Comparison of ENCODE assay signal across 24 cellular contexts in genomic region chr20:48503166-48503815, GRCh38.
DNase-seq lines count a peak whose midpoint lies in the region; ATAC-seq, FAIRE-seq and TF ChIP-seq lines count a peak whose summit lies in the region.
"Had no signal": no experiment of that assay in that cellular context is flagged by ENCODE, and none has a peak within 500 bp of the region (broad histone marks: within the 10 kb centered on the region; RNA-seq: fewer than 3 reads in every experiment).

No MANE protein-coding gene starts in this region.

- POLR2A ChIA-PET in A549 (lab: Yijun Ruan, JAX), result no interaction called here

- no peaks in the 10 kb centered on the region for H4K20me1 ChIP-seq in osteoblast (ENCODE audit: insufficient read depth, low read length)
- H4K20me1 ChIP-seq: BLaER1 had no signal

- no peaks in the 10 kb centered on the region for H3K27me3 ChIP-seq in osteoblast (ENCODE audit: insufficient read depth, low read length)
- no peaks in the 10 kb centered on the region for H3K27me3 ChIP-seq in breast epithelium
- H3K27me3 ChIP-seq: BLaER1 had no signal

- no peak overlapping the region for H2AFZ ChIP-seq in osteoblast (ENCODE audit: low read length)

- CTCF ChIA-PET in A549 (lab: Yijun Ruan, JAX), result interaction anchor here (3.9 kb wide), 1 partner anchor 118 kb away, joined by 13 read pairs; no protein-coding TSS in a partner anchor

- no peak for TF ChIP-seq POLR2A in A549 (IDR thresholded peaks at IDR 0.05; ENCODE audit: low read length)
- no peak for TF ChIP-seq POLR2A in breast epithelium (IDR thresholded peaks at IDR 0.05)

- no peak for TF ChIP-seq EP300 in A549 (IDR thresholded peaks at IDR 0.05)

- DNase-seq in A549 (ENCODE audit: low read depth in 1 of 2, low spot score in 1 of 2) (no peak), coronary artery (ENCODE audit: low spot score) (peak; percentile 63), osteoblast (ENCODE audit: insufficient read length, low spot score, missing footprints) (peak; percentile 75), breast epithelium (ENCODE audit: low spot score in 2 of 2) (no peak)
- no peak for DNase-seq in activated CD4-positive, alpha-beta T cell treated with anti-CD3 and anti-CD28 coated beads, Interleukin-2, amount 50 U/mL, for 4 hours
- DNase-seq: ACHN; BE2C; C1 segment of cervical spinal cord; CD4-positive, alpha-beta memory T cell; CD4-positive, CD25-positive, alpha-beta regulatory T cell; CD8-positive, alpha-beta memory T cell; COR-L47; DMS 273 treated with DMSO at 0.1 percent for 48 hours; DMS153; DMS53; DMS79; DND-41; EL; GDM1 had no signal

- no peaks in the 10 kb centered on the region for H3K79me2 ChIP-seq in osteoblast (ENCODE audit: insufficient read depth, low read length)

- 0 out of 6 replicates have a peak, but pooled peaks of 1 of the 2 experiments have one; percentile 43 for ATAC-seq in A549
- ATAC-seq: GM12878 had no signal

- no peak for FAIRE-seq in A549 (lab: Jason Lieb, UNC)
- FAIRE-seq: GM12878, GM12892, GM18507 had no signal

- H3K4me3 ChIP-seq in A549, result no peak overlapping the region
- H3K4me3 ChIP-seq in coronary artery, result no peak overlapping the region
- H3K4me3 ChIP-seq in osteoblast (ENCODE audit: insufficient read depth, low read length), result no peak overlapping the region
- H3K4me3 ChIP-seq in breast epithelium, result no peak overlapping the region
- H3K4me3 ChIP-seq: BLaER1, GM12878 had no signal

- 0 out of 3 replicates have a peak, but pooled peaks cover 2% of the 10 kb centered on the region for H3K9me3 ChIP-seq in A549
- no peaks in the 10 kb centered on the region for H3K9me3 ChIP-seq in osteoblast (ENCODE audit: low read depth, low read length)
- H3K9me3 ChIP-seq in breast epithelium, result no peaks in the 10 kb centered on the region
- H3K9me3 ChIP-seq: BE2C had no signal

- 20% methylated on average over 14 of the region's 14 CpGs for WGBS in A549 (ENCODE audit: missing lambda C conversion rate)

- intact Hi-C loops in breast epithelium (cut with DNase I; ENCODE audit: low total_unique reads), result no loop called here

- H3K27ac ChIP-seq in A549 (no peak overlapping the region), coronary artery (no peak overlapping the region), osteoblast (ENCODE audit: low read depth, low read length) (no peak overlapping the region), breast epithelium (no peak overlapping the region)
- H3K27ac ChIP-seq: 22Rv1, BLaER1 had no signal

- H3K4me1 ChIP-seq in A549 (no peaks in the 10 kb centered on the region), osteoblast (ENCODE audit: insufficient read depth, low read length) (no peaks in the 10 kb centered on the region), breast epithelium (no peaks in the 10 kb centered on the region)
- H3K4me1 ChIP-seq: BE2C had no signal

- H3K36me3 ChIP-seq in osteoblast (ENCODE audit: insufficient read depth, low read length) (no peaks in the 10 kb centered on the region), breast epithelium (no peaks in the 10 kb centered on the region)
- H3K36me3 ChIP-seq: BE2C, BLaER1 had no signal

- H3K4me2 ChIP-seq in A549 (no peak overlapping the region), osteoblast (ENCODE audit: insufficient read depth, low read length) (no peak overlapping the region)
- H3K4me2 ChIP-seq: BLaER1 had no signal

- no peak for TF ChIP-seq RAD21 in A549 (conservative IDR thresholded peaks at IDR 0.05 in 1 of 2, IDR thresholded peaks at IDR 0.05 in 1 of 2)

- TF ChIP-seq CTCF in A549 (IDR thresholded peaks at IDR 0.05) (no peak), coronary artery (IDR thresholded peaks at IDR 0.05) (no peak), osteoblast (IDR thresholded peaks at IDR 0.05; ENCODE audit: extremely low read depth, low read depth, low read length) (no peak), breast epithelium (IDR thresholded peaks at IDR 0.05) (no peak)

TF ChIP-seq in A549, 52 proteins besides CTCF, POLR2A, EP300 and RAD21:
- TF ChIP-seq ZNF302 (CRISPR knock-in tag; IDR thresholded peaks at IDR 0.05) (no peak), CBX8 (IDR thresholded peaks at IDR 0.05) (0 out of 2 replicates have a peak, but pooled peaks have one; percentile 24)

Comparison
In these comparisons a context has a peak if more than half of its experiments do, and no peak if none do; other contexts are left out.
1. DNase-seq: peak in coronary artery (single experiment) and osteoblast (single experiment); none in A549 (0 of 2), breast epithelium (0 of 2) and activated CD4-positive, alpha-beta T cell treated with anti-CD3 and anti-CD28 coated beads, Interleukin-2, amount 50 U/mL, for 4 hours (0 of 2).